1 cellular context compared by ENCODE assay signal in the genomic region with DNA sequence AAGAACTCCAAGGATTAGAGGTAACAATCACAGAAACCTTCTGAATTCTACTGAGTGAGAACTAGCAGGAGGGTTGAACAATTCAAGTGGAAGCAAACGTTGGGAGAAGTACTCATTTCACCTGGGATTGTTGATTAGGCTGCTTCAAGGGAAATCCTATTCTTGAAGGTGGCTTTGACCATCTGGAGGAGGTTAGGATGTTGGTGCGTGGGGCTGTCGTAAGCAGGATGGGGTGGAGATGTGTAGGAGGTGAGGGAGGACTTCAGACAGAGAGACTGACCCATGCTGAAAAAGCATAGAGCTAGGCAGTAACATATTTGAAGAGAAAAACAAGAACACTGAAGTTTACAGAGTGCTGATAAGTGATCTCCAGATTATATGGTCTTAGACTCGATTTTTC.
TF ChIP-seq lines count a peak whose summit lies in the region.

No MANE protein-coding gene starts in this region.

TF ChIP-seq in K562, 482 proteins besides CTCF, POLR2A, EP300 and RAD21 (continued from another document):
- TF ChIP-seq ZBTB7A (IDR thresholded peaks at IDR 0.05; ENCODE audit: borderline replicate concordance, control insufficient read depth, low read depth, low read length) (no peak), LCOR (CRISPR knock-in tag; IDR thresholded peaks at IDR 0.05) (no peak), STAT5A (IDR thresholded peaks at IDR 0.05; ENCODE audit: borderline replicate concordance, low read length) (peak; percentile 45; the same call in 1 of the 2 replicates), CREB1 (IDR thresholded peaks at IDR 0.05) (peak; percentile 27; the same call in 1 of the 2 replicates), CREB1 (CRISPR knock-in tag; IDR thresholded peaks at IDR 0.05) (no peak), CSDE1 (IDR thresholded peaks at IDR 0.05) (no peak), MCM2 (IDR thresholded peaks at IDR 0.05; ENCODE audit: low read depth) (no peak), ZNF707 (CRISPR knock-in tag; conservative IDR thresholded peaks at IDR 0.05) (no peak), ZEB2 (IDR thresholded peaks at IDR 0.05) (0 out of 2 replicates have a peak, but pooled peaks have one; percentile 17), NCOR1 (IDR thresholded peaks at IDR 0.05) (peak; percentile 71), TAL1 (IDR thresholded peaks at IDR 0.05) (peak; percentile 70), ARID1B (IDR thresholded peaks at IDR 0.05) (peak; percentile 76), HDAC1 (IDR thresholded peaks at IDR 0.05) (0 out of 4 replicates have a peak, but pooled peaks of 1 of the 2 experiments have one; percentile 41), CTBP1 (IDR thresholded peaks at IDR 0.05; ENCODE audit: borderline replicate concordance) (0 out of 2 replicates have a peak, but pooled peaks have one; percentile 45), SMARCE1 (IDR thresholded peaks at IDR 0.05) (peak; percentile 36; the same call in 1 of the 2 replicates), JUNB (CRISPR knock-in tag; conservative IDR thresholded peaks at IDR 0.05) (no peak), ZKSCAN1 (IDR thresholded peaks at IDR 0.05; ENCODE audit: low read depth, low read length) (no peak), SMARCA4 (IDR thresholded peaks at IDR 0.05) (peak; percentile 56; the same call in 1 of the 2 replicates), ZNF75A (CRISPR knock-in tag; IDR thresholded peaks at IDR 0.05) (no peak), EGR1 (conservative IDR thresholded peaks at IDR 0.05) (peak; percentile 65), POLR2AphosphoS5 (IDR thresholded peaks at IDR 0.05; ENCODE audit: control insufficient read depth, insufficient read depth, low read depth, low read length) (peak; percentile 53), SMC3 (conservative IDR thresholded peaks at IDR 0.05; ENCODE audit: insufficient read depth, low read depth, low read length) (no peak), CBFA2T3 (IDR thresholded peaks at IDR 0.05) (peak; percentile 91), STAG1 (CRISPR knock-in tag; IDR thresholded peaks at IDR 0.05; ENCODE audit: borderline replicate concordance) (no peak), NFIC (IDR thresholded peaks at IDR 0.05) (peak; percentile 54), ESRRB (CRISPR knock-in tag; IDR thresholded peaks at IDR 0.05; ENCODE audit: borderline replicate concordance) (no peak), TRIM24 (IDR thresholded peaks at IDR 0.05) (peak; percentile 45 to 50; a peak in 2 of 4 replicates), RCOR1 (IDR thresholded peaks at IDR 0.05; ENCODE audit: borderline replicate concordance in 1 of 2, low read depth in 2 of 2, low read length in 2 of 2) (peak in 1 of 2 experiments; percentile 66; a peak in 2 of 4 replicates), RBM22 (IDR thresholded peaks at IDR 0.05; ENCODE audit: low read depth, low read length, poor library complexity, severe bottlenecking) (no peak), TCF3 (CRISPR knock-in tag; IDR thresholded peaks at IDR 0.05) (peak; percentile 29; the same call in 1 of the 2 replicates), RB1 (IDR thresholded peaks at IDR 0.05; ENCODE audit: low read depth) (no peak), NFE2 (IDR thresholded peaks at IDR 0.05; ENCODE audit: low read depth) (no peak), NCOA1 (IDR thresholded peaks at IDR 0.05; ENCODE audit: low read depth) (no peak), ZNF77 (CRISPR knock-in tag; IDR thresholded peaks at IDR 0.05) (no peak), BRD9 (IDR thresholded peaks at IDR 0.05; ENCODE audit: low read depth, partially characterized antibody) (no peak), MTA2 (IDR thresholded peaks at IDR 0.05; ENCODE audit: low read depth) (peak; percentile 40; the same call in 1 of the 2 replicates), TEAD4 (IDR thresholded peaks at IDR 0.05; ENCODE audit: low read length) (peak; percentile 82), TEAD4 (CRISPR knock-in tag; IDR thresholded peaks at IDR 0.05; ENCODE audit: borderline replicate concordance) (no peak), KDM1A (IDR thresholded peaks at IDR 0.05) (peak; percentile 52; a peak in 3 of 4 replicates), CBFA2T2 (conservative IDR thresholded peaks at IDR 0.05) (peak; percentile 83), XRCC3 (IDR thresholded peaks at IDR 0.05) (no peak), EZH2 (IDR thresholded peaks at IDR 0.05; ENCODE audit: borderline replicate concordance, low read depth, low read length) (no peak), ZBED1 (IDR thresholded peaks at IDR 0.05) (no peak), THRAP3 (IDR thresholded peaks at IDR 0.05; ENCODE audit: borderline replicate concordance) (no peak), DPF2 (IDR thresholded peaks at IDR 0.05) (peak; percentile 63), CREM (IDR thresholded peaks at IDR 0.05; ENCODE audit: low read depth) (peak; percentile 69), ZFP36 (IDR thresholded peaks at IDR 0.05; ENCODE audit: low read depth, low read length, partially characterized antibody) (no peak), PML (IDR thresholded peaks at IDR 0.05; ENCODE audit: low read length) (no peak), CXXC5 (CRISPR knock-in tag; IDR thresholded peaks at IDR 0.05) (no peak)
- TF ChIP-seq, protein P1, sequence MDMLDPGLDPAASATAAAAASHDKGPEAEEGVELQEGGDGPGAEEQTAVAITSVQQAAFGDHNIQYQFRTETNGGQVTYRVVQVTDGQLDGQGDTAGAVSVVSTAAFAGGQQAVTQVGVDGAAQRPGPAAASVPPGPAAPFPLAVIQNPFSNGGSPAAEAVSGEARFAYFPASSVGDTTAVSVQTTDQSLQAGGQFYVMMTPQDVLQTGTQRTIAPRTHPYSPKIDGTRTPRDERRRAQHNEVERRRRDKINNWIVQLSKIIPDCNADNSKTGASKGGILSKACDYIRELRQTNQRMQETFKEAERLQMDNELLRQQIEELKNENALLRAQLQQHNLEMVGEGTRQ (CRISPR knock-in tag; IDR thresholded peaks at IDR 0.05), result no peak
- TF ChIP-seq, protein P2, sequence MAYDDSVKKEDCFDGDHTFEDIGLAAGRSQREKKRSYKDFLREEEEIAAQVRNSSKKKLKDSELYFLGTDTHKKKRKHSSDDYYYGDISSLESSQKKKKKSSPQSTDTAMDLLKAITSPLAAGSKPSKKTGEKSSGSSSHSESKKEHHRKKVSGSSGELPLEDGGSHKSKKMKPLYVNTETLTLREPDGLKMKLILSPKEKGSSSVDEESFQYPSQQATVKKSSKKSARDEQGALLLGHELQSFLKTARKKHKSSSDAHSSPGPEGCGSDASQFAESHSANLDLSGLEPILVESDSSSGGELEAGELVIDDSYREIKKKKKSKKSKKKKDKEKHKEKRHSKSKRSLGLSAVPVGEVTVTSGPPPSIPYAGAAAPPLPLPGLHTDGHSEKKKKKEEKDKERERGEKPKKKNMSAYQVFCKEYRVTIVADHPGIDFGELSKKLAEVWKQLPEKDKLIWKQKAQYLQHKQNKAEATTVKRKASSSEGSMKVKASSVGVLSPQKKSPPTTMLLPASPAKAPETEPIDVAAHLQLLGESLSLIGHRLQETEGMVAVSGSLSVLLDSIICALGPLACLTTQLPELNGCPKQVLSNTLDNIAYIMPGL (CRISPR knock-in tag; IDR thresholded peaks at IDR 0.05), result no peak
- TF ChIP-seq, protein P3, sequence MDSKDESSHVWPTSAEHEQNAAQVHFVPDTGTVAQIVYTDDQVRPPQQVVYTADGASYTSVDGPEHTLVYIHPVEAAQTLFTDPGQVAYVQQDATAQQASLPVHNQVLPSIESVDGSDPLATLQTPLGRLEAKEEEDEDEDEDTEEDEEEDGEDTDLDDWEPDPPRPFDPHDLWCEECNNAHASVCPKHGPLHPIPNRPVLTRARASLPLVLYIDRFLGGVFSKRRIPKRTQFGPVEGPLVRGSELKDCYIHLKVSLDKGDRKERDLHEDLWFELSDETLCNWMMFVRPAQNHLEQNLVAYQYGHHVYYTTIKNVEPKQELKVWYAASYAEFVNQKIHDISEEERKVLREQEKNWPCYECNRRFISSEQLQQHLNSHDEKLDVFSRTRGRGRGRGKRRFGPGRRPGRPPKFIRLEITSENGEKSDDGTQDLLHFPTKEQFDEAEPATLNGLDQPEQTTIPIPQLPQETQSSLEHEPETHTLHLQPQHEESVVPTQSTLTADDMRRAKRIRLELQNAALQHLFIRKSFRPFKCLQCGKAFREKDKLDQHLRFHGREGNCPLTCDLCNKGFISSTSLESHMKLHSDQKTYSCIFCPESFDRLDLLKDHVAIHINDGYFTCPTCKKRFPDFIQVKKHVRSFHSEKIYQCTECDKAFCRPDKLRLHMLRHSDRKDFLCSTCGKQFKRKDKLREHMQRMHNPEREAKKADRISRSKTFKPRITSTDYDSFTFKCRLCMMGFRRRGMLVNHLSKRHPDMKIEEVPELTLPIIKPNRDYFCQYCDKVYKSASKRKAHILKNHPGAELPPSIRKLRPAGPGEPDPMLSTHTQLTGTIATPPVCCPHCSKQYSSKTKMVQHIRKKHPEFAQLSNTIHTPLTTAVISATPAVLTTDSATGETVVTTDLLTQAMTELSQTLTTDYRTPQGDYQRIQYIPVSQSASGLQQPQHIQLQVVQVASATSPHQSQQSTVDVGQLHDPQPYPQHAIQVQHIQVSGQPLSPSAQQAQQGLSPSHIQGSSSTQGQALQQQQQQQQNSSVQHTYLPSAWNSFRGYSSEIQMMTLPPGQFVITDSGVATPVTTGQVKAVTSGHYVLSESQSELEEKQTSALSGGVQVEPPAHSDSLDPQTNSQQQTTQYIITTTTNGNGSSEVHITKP (IDR thresholded peaks at IDR 0.05; ENCODE audit: partially characterized antibody), result no peak
- TF ChIP-seq, protein P4, sequence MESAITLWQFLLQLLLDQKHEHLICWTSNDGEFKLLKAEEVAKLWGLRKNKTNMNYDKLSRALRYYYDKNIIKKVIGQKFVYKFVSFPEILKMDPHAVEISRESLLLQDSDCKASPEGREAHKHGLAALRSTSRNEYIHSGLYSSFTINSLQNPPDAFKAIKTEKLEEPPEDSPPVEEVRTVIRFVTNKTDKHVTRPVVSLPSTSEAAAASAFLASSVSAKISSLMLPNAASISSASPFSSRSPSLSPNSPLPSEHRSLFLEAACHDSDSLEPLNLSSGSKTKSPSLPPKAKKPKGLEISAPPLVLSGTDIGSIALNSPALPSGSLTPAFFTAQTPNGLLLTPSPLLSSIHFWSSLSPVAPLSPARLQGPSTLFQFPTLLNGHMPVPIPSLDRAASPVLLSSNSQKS (CRISPR knock-in tag; IDR thresholded peaks at IDR 0.05), result no peak
- TF ChIP-seq, protein P5, sequence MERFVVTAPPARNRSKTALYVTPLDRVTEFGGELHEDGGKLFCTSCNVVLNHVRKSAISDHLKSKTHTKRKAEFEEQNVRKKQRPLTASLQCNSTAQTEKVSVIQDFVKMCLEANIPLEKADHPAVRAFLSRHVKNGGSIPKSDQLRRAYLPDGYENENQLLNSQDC (CRISPR knock-in tag; IDR thresholded peaks at IDR 0.05), result no peak
- TF ChIP-seq, protein P6, sequence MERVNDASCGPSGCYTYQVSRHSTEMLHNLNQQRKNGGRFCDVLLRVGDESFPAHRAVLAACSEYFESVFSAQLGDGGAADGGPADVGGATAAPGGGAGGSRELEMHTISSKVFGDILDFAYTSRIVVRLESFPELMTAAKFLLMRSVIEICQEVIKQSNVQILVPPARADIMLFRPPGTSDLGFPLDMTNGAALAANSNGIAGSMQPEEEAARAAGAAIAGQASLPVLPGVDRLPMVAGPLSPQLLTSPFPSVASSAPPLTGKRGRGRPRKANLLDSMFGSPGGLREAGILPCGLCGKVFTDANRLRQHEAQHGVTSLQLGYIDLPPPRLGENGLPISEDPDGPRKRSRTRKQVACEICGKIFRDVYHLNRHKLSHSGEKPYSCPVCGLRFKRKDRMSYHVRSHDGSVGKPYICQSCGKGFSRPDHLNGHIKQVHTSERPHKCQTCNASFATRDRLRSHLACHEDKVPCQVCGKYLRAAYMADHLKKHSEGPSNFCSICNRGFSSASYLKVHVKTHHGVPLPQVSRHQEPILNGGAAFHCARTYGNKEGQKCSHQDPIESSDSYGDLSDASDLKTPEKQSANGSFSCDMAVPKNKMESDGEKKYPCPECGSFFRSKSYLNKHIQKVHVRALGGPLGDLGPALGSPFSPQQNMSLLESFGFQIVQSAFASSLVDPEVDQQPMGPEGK (CRISPR knock-in tag; IDR thresholded peaks at IDR 0.05; ENCODE audit: borderline replicate concordance), result no peak
- TF ChIP-seq, protein P7, sequence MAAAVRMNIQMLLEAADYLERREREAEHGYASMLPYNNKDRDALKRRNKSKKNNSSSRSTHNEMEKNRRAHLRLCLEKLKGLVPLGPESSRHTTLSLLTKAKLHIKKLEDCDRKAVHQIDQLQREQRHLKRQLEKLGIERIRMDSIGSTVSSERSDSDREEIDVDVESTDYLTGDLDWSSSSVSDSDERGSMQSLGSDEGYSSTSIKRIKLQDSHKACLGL (CRISPR knock-in tag; IDR thresholded peaks at IDR 0.05; ENCODE audit: borderline replicate concordance, poor library complexity, severe bottlenecking), result no peak
- TF ChIP-seq, protein P8, sequence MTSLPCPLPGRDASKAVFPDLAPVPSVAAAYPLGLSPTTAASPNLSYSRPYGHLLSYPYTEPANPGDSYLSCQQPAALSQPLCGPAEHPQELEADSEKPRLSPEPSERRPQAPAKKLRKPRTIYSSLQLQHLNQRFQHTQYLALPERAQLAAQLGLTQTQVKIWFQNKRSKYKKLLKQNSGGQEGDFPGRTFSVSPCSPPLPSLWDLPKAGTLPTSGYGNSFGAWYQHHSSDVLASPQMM (CRISPR knock-in tag; IDR thresholded peaks at IDR 0.05), result no peak
